In genomic region chr12:27521066-27521465, GRCh38 we compare ENCODE assay signal across 11 cellular contexts. TPM values are rescaled to one million over a fixed set of nuclear protein-coding genes. Genes with fewer than 3 reads are reported as not detected.
DNase-seq lines count a peak whose midpoint lies in the region; ATAC-seq, FAIRE-seq and TF ChIP-seq lines count a peak whose summit lies in the region.
"Had no signal": no experiment of that assay in that cellular context is flagged by ENCODE, and none has a peak within 500 bp of the region (broad histone marks: within the 10 kb centered on the region; RNA-seq: fewer than 3 reads in every experiment).

No MANE protein-coding gene starts in this region.

- no peaks in the 10 kb centered on the region for H3K36me3 ChIP-seq in mesenchymal stem cell (ENCODE audit: control insufficient read depth in 1 of 2, insufficient read depth in 2 of 2, low read depth in 1 of 2, low read length in 2 of 2)
- H3K36me3 ChIP-seq: stomach had no signal

- H3K9me3 Mint-ChIP-seq in brain = peaks cover 0 to 4% (median 0%) of the 10 kb centered on the region in 5 experiments
- H3K9me3 Mint-ChIP-seq: central memory CD8-positive, alpha-beta T cell had no signal

- peak overlapping the region in 1 of 2 experiments; percentile 55 for H3K14ac ChIP-seq in mesenchymal stem cell (ENCODE audit: low read length in 2 of 2)

- peak overlapping the region; percentile 6 to 55 for H3K18ac ChIP-seq in mesenchymal stem cell (ENCODE audit: low read depth in 1 of 2, low read length in 2 of 2)

- H4K8ac ChIP-seq in mesenchymal stem cell (ENCODE audit: low read length) = peak overlapping the region; percentile 98

- peaks cover 60% of the 10 kb centered on the region for H3K4me1 Mint-ChIP-seq in brain

- peak; percentile 48 for DNase-seq in AG08396 (ENCODE audit: low spot score)
- DNase-seq in HTR-8/SVneo (ENCODE audit: insufficient read length, low spot score) = peak; percentile 32
- DNase-seq in mesenchymal stem cell = no peak
- no peak for DNase-seq in NCI-H2171 treated with DMSO at 0.1 percent for 48 hours (lab: John Stamatoyannopoulos, UW)
- no peak for DNase-seq in stimulated activated CD4-positive, alpha-beta T cell treated with anti-CD3 and anti-CD28 coated beads, Interleukin-4, amount 100 ng/mL, for 1 hour
- DNase-seq: SIG-M5, stomach had no signal

- no peak for TF ChIP-seq CTCF in brain (conservative IDR thresholded peaks at IDR 0.05)

- ATAC-seq in HG03521 (IDR thresholded peaks at IDR 0.05; ENCODE audit: unreplicated experiment) = no peak
- no peak for ATAC-seq in HG03135 (IDR thresholded peaks at IDR 0.05; ENCODE audit: unreplicated experiment)

- peak overlapping the region; percentile 0 for H4K91ac ChIP-seq in mesenchymal stem cell (ENCODE audit: low read length)

- peak overlapping the region; percentile 91 to 94 for H2BK12ac ChIP-seq in mesenchymal stem cell (ENCODE audit: low read length in 2 of 2)

- H3K27ac Mint-ChIP-seq in brain = peak overlapping the region in 3 of 5 experiments; percentile 37 to 87 (median 50)

- peak; percentile 69 for FAIRE-seq in HTR-8/SVneo (lab: Jason Lieb, UNC)

- H2AK5ac ChIP-seq in mesenchymal stem cell (ENCODE audit: low read length, severe bottlenecking) = peak overlapping the region; percentile 8

- H2BK5ac ChIP-seq in mesenchymal stem cell (ENCODE audit: low read depth, low read length, poor library complexity, severe bottlenecking) = no peak overlapping the region

- peak overlapping the region; percentile 61 for H2BK15ac ChIP-seq in mesenchymal stem cell (ENCODE audit: low read depth, poor library complexity, severe bottlenecking)

- peak overlapping the region in 1 of 2 experiments; percentile 27 for H3K23ac ChIP-seq in mesenchymal stem cell (ENCODE audit: low read length in 2 of 2)

- no peak overlapping the region for H3K4me3 ChIP-seq in mesenchymal stem cell (ENCODE audit: insufficient read depth in 1 of 2, low read depth in 1 of 2, low read length in 2 of 2)
- H3K4me3 ChIP-seq: stomach had no signal

- peak overlapping the region in 3 of 5 experiments; percentile 10 to 93 (median 37) for H3K4me3 Mint-ChIP-seq in brain

- H3K27me3 ChIP-seq in mesenchymal stem cell (ENCODE audit: control insufficient read depth in 1 of 2, insufficient read depth in 1 of 2, low read length in 2 of 2) = no peaks in the 10 kb centered on the region
- H3K27me3 ChIP-seq: stomach had no signal

- H3K79me1 ChIP-seq in mesenchymal stem cell (replicated peaks; ENCODE audit: low read length, poor library complexity, severe bottlenecking) = no peaks in the 10 kb centered on the region

- 5% methylated on average over 4 of the region's 4 CpGs for WGBS in mesenchymal stem cell

- H2BK120ac ChIP-seq in mesenchymal stem cell (ENCODE audit: low read depth, low read length) = no peak overlapping the region

- no peak overlapping the region for H3K4me2 ChIP-seq in mesenchymal stem cell (ENCODE audit: low read length, poor library complexity, severe bottlenecking)

- H3K4ac ChIP-seq in mesenchymal stem cell (ENCODE audit: low read depth in 1 of 2, low read length in 2 of 2) = peak overlapping the region; percentile 73 to 74

- peaks cover 19% of the 10 kb centered on the region for H3K27me3 Mint-ChIP-seq in brain

- no peak overlapping the region for H3K9ac ChIP-seq in mesenchymal stem cell (ENCODE audit: low read length)

- no peaks in the 10 kb centered on the region for H3K36me3 Mint-ChIP-seq in brain

- H3K4me1 ChIP-seq in mesenchymal stem cell (ENCODE audit: control insufficient read depth, insufficient read depth, low read depth, low read length) = peaks cover 7% of the 10 kb centered on the region

- no peak overlapping the region for H3K27ac ChIP-seq in mesenchymal stem cell (ENCODE audit: low read length, poor library complexity, severe bottlenecking)

- H3K9me3 ChIP-seq in mesenchymal stem cell (ENCODE audit: control insufficient read depth, low read length) = no peaks in the 10 kb centered on the region
- H3K9me3 ChIP-seq: stomach had no signal

- peak overlapping the region; percentile 84 for H2AFZ ChIP-seq in mesenchymal stem cell (ENCODE audit: low read depth, low read length)

RNA-seq across cellular contexts. Expression of gene PPFIBP1, which starts 2.9 kb away (rescaled TPM):
- polyA plus RNA-seq in brain (ENCODE audit: insufficient read depth, low read depth, low replicate concordance) = 7.9 TPM
- 47.8 TPM for polyA plus RNA-seq in mesenchymal stem cell (2013, experiment 1 of 2)
- 46.7 TPM for polyA plus RNA-seq in mesenchymal stem cell (2013, experiment 2 of 2)

Comparison
In these comparisons a context has a peak if more than half of its experiments do, and no peak if none do; other contexts are left out.
1. DNase-seq: peak in AG08396 (single experiment) and HTR-8/SVneo (single experiment); none in mesenchymal stem cell (single experiment), NCI-H2171 treated with DMSO at 0.1 percent for 48 hours (single experiment) and stimulated activated CD4-positive, alpha-beta T cell treated with anti-CD3 and anti-CD28 coated beads, Interleukin-4, amount 100 ng/mL, for 1 hour (single experiment).